1 cellular context compared by ENCODE assay signal in the genomic region with DNA sequence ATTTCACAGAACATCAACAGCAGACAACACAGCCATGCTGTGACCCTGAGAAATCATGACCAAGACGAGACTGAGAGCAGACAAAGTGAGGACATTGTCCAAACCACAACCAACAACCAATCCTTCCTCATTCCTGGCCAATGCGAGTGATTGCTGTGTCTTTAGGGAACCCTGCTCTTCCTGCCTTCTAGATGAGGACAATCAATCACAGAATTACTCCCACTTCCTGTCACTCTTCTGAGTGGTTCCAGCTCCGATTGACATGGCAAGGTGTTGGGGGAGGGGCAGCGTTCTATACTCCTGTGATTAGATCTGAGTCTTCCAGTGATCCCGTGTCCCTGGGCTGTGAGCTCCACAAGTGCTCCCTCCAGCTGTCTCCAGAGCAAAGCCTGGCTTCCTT.
TF ChIP-seq lines count a peak whose summit lies in the region.

No MANE protein-coding gene starts in this region.

TF ChIP-seq in GM23338, 12 proteins besides CTCF, POLR2A, EP300 and RAD21 (continued from another document):
- TF ChIP-seq, protein P1, sequence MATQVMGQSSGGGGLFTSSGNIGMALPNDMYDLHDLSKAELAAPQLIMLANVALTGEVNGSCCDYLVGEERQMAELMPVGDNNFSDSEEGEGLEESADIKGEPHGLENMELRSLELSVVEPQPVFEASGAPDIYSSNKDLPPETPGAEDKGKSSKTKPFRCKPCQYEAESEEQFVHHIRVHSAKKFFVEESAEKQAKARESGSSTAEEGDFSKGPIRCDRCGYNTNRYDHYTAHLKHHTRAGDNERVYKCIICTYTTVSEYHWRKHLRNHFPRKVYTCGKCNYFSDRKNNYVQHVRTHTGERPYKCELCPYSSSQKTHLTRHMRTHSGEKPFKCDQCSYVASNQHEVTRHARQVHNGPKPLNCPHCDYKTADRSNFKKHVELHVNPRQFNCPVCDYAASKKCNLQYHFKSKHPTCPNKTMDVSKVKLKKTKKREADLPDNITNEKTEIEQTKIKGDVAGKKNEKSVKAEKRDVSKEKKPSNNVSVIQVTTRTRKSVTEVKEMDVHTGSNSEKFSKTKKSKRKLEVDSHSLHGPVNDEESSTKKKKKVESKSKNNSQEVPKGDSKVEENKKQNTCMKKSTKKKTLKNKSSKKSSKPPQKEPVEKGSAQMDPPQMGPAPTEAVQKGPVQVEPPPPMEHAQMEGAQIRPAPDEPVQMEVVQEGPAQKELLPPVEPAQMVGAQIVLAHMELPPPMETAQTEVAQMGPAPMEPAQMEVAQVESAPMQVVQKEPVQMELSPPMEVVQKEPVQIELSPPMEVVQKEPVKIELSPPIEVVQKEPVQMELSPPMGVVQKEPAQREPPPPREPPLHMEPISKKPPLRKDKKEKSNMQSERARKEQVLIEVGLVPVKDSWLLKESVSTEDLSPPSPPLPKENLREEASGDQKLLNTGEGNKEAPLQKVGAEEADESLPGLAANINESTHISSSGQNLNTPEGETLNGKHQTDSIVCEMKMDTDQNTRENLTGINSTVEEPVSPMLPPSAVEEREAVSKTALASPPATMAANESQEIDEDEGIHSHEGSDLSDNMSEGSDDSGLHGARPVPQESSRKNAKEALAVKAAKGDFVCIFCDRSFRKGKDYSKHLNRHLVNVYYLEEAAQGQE (IDR thresholded peaks at IDR 0.05; ENCODE audit: unreplicated experiment): no peak
- TF ChIP-seq POLR2AphosphoS5 (IDR thresholded peaks at IDR 0.05; ENCODE audit: low read depth) (no peak), ZNF114 (CRISPR knock-in tag; IDR thresholded peaks at IDR 0.05) (no peak), STAT1 (IDR thresholded peaks at IDR 0.05; ENCODE audit: unreplicated experiment) (no peak), ZNF462 (CRISPR knock-in tag; IDR thresholded peaks at IDR 0.05) (no peak), CREB1 (CRISPR knock-in tag; IDR thresholded peaks at IDR 0.05; ENCODE audit: low read depth) (no peak)
- TF ChIP-seq, protein P2, sequence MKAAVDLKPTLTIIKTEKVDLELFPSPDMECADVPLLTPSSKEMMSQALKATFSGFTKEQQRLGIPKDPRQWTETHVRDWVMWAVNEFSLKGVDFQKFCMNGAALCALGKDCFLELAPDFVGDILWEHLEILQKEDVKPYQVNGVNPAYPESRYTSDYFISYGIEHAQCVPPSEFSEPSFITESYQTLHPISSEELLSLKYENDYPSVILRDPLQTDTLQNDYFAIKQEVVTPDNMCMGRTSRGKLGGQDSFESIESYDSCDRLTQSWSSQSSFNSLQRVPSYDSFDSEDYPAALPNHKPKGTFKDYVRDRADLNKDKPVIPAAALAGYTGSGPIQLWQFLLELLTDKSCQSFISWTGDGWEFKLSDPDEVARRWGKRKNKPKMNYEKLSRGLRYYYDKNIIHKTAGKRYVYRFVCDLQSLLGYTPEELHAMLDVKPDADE (IDR thresholded peaks at IDR 0.05): no peak
TF ChIP-seq in GM23338: peak in this region for 0.
